ENCODE assay signal across 28 cellular contexts in genomic region chr2:84071050-84071449, GRCh38.
"Had no signal": no experiment of that assay in that cellular context is flagged by ENCODE, and none has a peak within 500 bp of the region (broad histone marks: within the 10 kb centered on the region; RNA-seq: fewer than 3 reads in every experiment).

No MANE protein-coding gene starts in this region.

- H3K27me3 ChIP-seq: colonic mucosa, dorsolateral prefrontal cortex, esophagus muscularis mucosa, esophagus squamous epithelium, foreskin keratinocyte, gastrocnemius medialis, gastroesophageal sphincter, heart left ventricle had no signal

- ATAC-seq: effector memory CD8-positive, alpha-beta T cell; foreskin keratinocyte; gastrocnemius medialis; gastroesophageal sphincter; heart left ventricle; heart right ventricle had no signal

- H3K9me3 Mint-ChIP-seq: dendritic cell treated with granulocyte-macrophage colony-stimulating factor and Interleukin-4, amounts not matched to agents 40 ng/mL and 50 ng/mL, for 4 days; endodermal cell had no signal

- DNase-seq: colonic mucosa; cortex of kidney; dermis blood vessel endothelial cell; dorsolateral prefrontal cortex; effector CD4-positive, alpha-beta T cell; effector CD8-positive, alpha-beta T cell; effector memory CD4-positive, alpha-beta T cell; effector memory CD8-positive, alpha-beta T cell; endodermal cell; erythroblast; esophagus squamous epithelium; foreskin fibroblast; foreskin keratinocyte; foreskin melanocyte; gastrocnemius medialis; glutamatergic neuron; head of caudate nucleus; heart left ventricle; heart right ventricle had no signal

- H3K27me3 Mint-ChIP-seq: dendritic cell treated with granulocyte-macrophage colony-stimulating factor and Interleukin-4, amounts not matched to agents 40 ng/mL and 50 ng/mL, for 4 days had no signal

- H3K27ac ChIP-seq: colonic mucosa, coronary artery, dorsolateral prefrontal cortex, epithelial cell of prostate, esophagus muscularis mucosa, esophagus squamous epithelium, foreskin keratinocyte, gastrocnemius medialis, gastroesophageal sphincter, heart left ventricle, heart right ventricle had no signal

- H3K27ac Mint-ChIP-seq: dendritic cell treated with granulocyte-macrophage colony-stimulating factor and Interleukin-4, amounts not matched to agents 40 ng/mL and 50 ng/mL, for 4 days; effector memory CD8-positive, alpha-beta T cell; endodermal cell had no signal

- H3K4me1 Mint-ChIP-seq: endodermal cell had no signal

- H3K4me3 Mint-ChIP-seq: dendritic cell treated with granulocyte-macrophage colony-stimulating factor and Interleukin-4, amounts not matched to agents 40 ng/mL and 50 ng/mL, for 4 days; effector memory CD8-positive, alpha-beta T cell; endodermal cell had no signal

- H3K9me3 ChIP-seq: colonic mucosa, esophagus muscularis mucosa, esophagus squamous epithelium, gastrocnemius medialis, gastroesophageal sphincter, heart left ventricle, heart right ventricle had no signal

- H3K4me1 ChIP-seq: colonic mucosa, esophagus muscularis mucosa, foreskin keratinocyte, gastrocnemius medialis, gastroesophageal sphincter, heart left ventricle, heart right ventricle had no signal

- FAIRE-seq: colon, endometrium, endothelial cell of umbilical vein, frontal cortex had no signal

- H3K36me3 ChIP-seq: colonic mucosa, esophagus muscularis mucosa, esophagus squamous epithelium, gastrocnemius medialis, gastroesophageal sphincter, heart left ventricle, heart right ventricle had no signal

- H3K4me3 ChIP-seq: colonic mucosa, coronary artery, dorsolateral prefrontal cortex, esophagus muscularis mucosa, esophagus squamous epithelium, gastrocnemius medialis, gastroesophageal sphincter, heart left ventricle, heart right ventricle had no signal
